8 cellular contexts compared by ENCODE assay signal in genomic region chr18:3665780-3666525, GRCh38.
DNase-seq lines count a peak whose midpoint lies in the region; ATAC-seq and TF ChIP-seq lines count a peak whose summit lies in the region.

No MANE protein-coding gene starts in this region.

- DNase-seq in DMS114 treated with DMSO at 0.1 percent for 48 hours (lab: John Stamatoyannopoulos, UW; ENCODE audit: unreplicated experiment) (peak; percentile 89), NCI-H2227 (lab: John Stamatoyannopoulos, UW; ENCODE audit: unreplicated experiment) (peak; percentile 78), choroid plexus epithelial cell (ENCODE audit: low read depth) (peak; percentile 96), kidney glomerular epithelial cell (lab: John Stamatoyannopoulos, UW) (peak; percentile 89)
- DNase-seq in activated CD4-positive, CD25-positive, alpha-beta regulatory T cell treated with anti-CD3 and anti-CD28 coated beads, Interleukin-2, amount 50 U/mL, for 72 hours: peak; percentile 73
- DNase-seq in stimulated activated CD4-positive, alpha-beta T cell treated with anti-CD3 and anti-CD28 coated beads, Interleukin-15, amount 100 ng/mL, for 24 hours: peak; percentile 79

- peak overlapping the region; percentile 24 for H3K4me3 ChIP-seq in choroid plexus epithelial cell (ENCODE audit: low read depth, low read length)

- ATAC-seq in HG02678 (IDR thresholded peaks at IDR 0.05; ENCODE audit: unreplicated experiment) (peak; percentile 55), GM19328 (IDR thresholded peaks at IDR 0.05; ENCODE audit: unreplicated experiment) (no peak)

- TF ChIP-seq CTCF in choroid plexus epithelial cell (conservative IDR thresholded peaks at IDR 0.05; ENCODE audit: low read depth, low read length): peak; percentile 97
